ENCODE assay signal across 8 cellular contexts in genomic region chr4:165215034-165215751, GRCh38. TPM values are rescaled to one million over a fixed set of nuclear protein-coding genes. Genes with fewer than 3 reads are reported as not detected.
DNase-seq lines count a peak whose midpoint lies in the region; ATAC-seq and TF ChIP-seq lines count a peak whose summit lies in the region.
"Not testable (repeated sequence)": the region's sequence is repeated elsewhere in the genome, so short reads cannot be mapped to it uniquely, and the experiment has no call there.

No MANE protein-coding gene starts in this region.

- TF ChIP-seq POLR2A in uterus (IDR thresholded peaks at IDR 0.05), result not testable (repeated sequence)

- not testable (repeated sequence) for H4K20me1 ChIP-seq in OCI-LY7 (ENCODE audit: insufficient read depth, low read length)

- not testable (repeated sequence) for H3K9me3 Mint-ChIP-seq in activated T-cell treated with anti-CD3 and anti-CD28 coated beads, Interleukin-2, amount 50 U/mL, for 24 hours

- ATAC-seq in GM18511 (IDR thresholded peaks at IDR 0.05; ENCODE audit: unreplicated experiment) (peak; percentile 68), GM21737 (IDR thresholded peaks at IDR 0.05; ENCODE audit: unreplicated experiment) (peak; percentile 41), HG03139 (IDR thresholded peaks at IDR 0.05; ENCODE audit: unreplicated experiment) (peak; percentile 42), mucosa of descending colon (peak; percentile 29)

- H3K27ac Mint-ChIP-seq in activated T-cell treated with anti-CD3 and anti-CD28 coated beads, Interleukin-2, amount 50 U/mL, for 24 hours, result peak overlapping the region; percentile 87

- H3K27ac ChIP-seq in OCI-LY7 (ENCODE audit: low read depth, low read length, poor library complexity, severe bottlenecking), result peak overlapping the region; percentile 73
- H3K27ac ChIP-seq in uterus, result peak overlapping the region; percentile 28 to 55

- peaks cover 79% of the 10 kb centered on the region for H3K4me1 Mint-ChIP-seq in activated T-cell treated with anti-CD3 and anti-CD28 coated beads, Interleukin-2, amount 50 U/mL, for 24 hours (ENCODE audit: low read depth)

- H3K36me3 ChIP-seq in OCI-LY7 (ENCODE audit: insufficient read depth, low read length), result peaks cover 12% of the 10 kb centered on the region; the same call in 1 of the 2 replicates
- not testable (repeated sequence) for H3K36me3 ChIP-seq in mucosa of descending colon (ENCODE audit: low read depth); uterus

- H3K9me2 ChIP-seq in OCI-LY7 (ENCODE audit: insufficient read depth, low read length), result not testable (repeated sequence)

- intact Hi-C loops in OCI-LY7 (cut with micrococcal nuclease; ENCODE audit: unreplicated experiment); mucosa of descending colon (cut with DNase I, micrococcal nuclease); uterus (cut with DNase I; ENCODE audit: low total_unique reads): not testable (repeated sequence)

- peaks cover 35% of the 10 kb centered on the region; the same call in 1 of the 2 replicates for H3K79me2 ChIP-seq in OCI-LY7 (ENCODE audit: insufficient read depth, low read depth, low read length)

- not testable (repeated sequence) for H3K27me3 Mint-ChIP-seq in activated T-cell treated with anti-CD3 and anti-CD28 coated beads, Interleukin-2, amount 50 U/mL, for 24 hours

- not testable (repeated sequence) for BruUV-seq in OCI-LY7 (replicated peaks; lab: Mats Ljungman, UMichigan)

- CTCF ChIA-PET in OCI-LY7 (lab: Charles Lee; ENCODE audit: unreplicated experiment), result not testable (repeated sequence)

- not testable (repeated sequence) for H2AFZ ChIP-seq in OCI-LY7 (ENCODE audit: low read length)

- not testable (repeated sequence) for H3K9me3 ChIP-seq in OCI-LY7 (ENCODE audit: low read length); mucosa of descending colon; uterus

- H3K4me1 ChIP-seq in OCI-LY7 (ENCODE audit: insufficient read depth, low read length, poor library complexity, severe bottlenecking), result peaks cover 52% of the 10 kb centered on the region
- H3K4me1 ChIP-seq in mucosa of descending colon (ENCODE audit: low read depth); uterus: not testable (repeated sequence)

- H3K36me3 Mint-ChIP-seq in activated T-cell treated with anti-CD3 and anti-CD28 coated beads, Interleukin-2, amount 50 U/mL, for 24 hours (ENCODE audit: low read depth), result peaks cover 19% of the 10 kb centered on the region

- POLR2A ChIA-PET in OCI-LY7 (lab: Charles Lee), result interaction anchor here (0.6 to 0.7 kb wide), 2 partner anchors 78 to 1208 kb away, joined by 3 read pairs; no protein-coding TSS in a partner anchor

- peak overlapping the region; percentile 59 for H3K4me3 Mint-ChIP-seq in activated T-cell treated with anti-CD3 and anti-CD28 coated beads, Interleukin-2, amount 50 U/mL, for 24 hours

- TF ChIP-seq CTCF in OCI-LY7 (conservative IDR thresholded peaks at IDR 0.05; ENCODE audit: low read length); mucosa of descending colon (IDR thresholded peaks at IDR 0.05); uterus (IDR thresholded peaks at IDR 0.05): not testable (repeated sequence)

- peak overlapping the region; percentile 60 for H3K4me2 ChIP-seq in OCI-LY7 (ENCODE audit: low read length)

- peak overlapping the region; percentile 19 for H3K4me3 ChIP-seq in OCI-LY7 (ENCODE audit: low read depth, low read length, poor library complexity, severe bottlenecking)
- not testable (repeated sequence) for H3K4me3 ChIP-seq in mucosa of descending colon, uterus

- DNase-seq in OCI-LY7 (ENCODE audit: low spot score) (peak; percentile 14), dedifferentiated amniotic fluid mesenchymal stem cell (ENCODE audit: extremely low spot score) (peak; percentile 41), uterus (peak; percentile 63 to 87)
- not testable (repeated sequence) for DNase-seq in activated T-cell treated with anti-CD3 and anti-CD28 coated beads, Interleukin-2, amount 50 U/mL, for 24 hours; mucosa of descending colon

- not testable (repeated sequence) for H3K27me3 ChIP-seq in uterus

RNA-seq across cellular contexts. Expression of gene KLHL2, which starts 7.8 kb away (rescaled TPM):
- total RNA-seq in OCI-LY7 (2014; rRNA removed; shearing (Covaris generic)), result 21.9 and 27.9 TPM in 2 replicates
- total RNA-seq in OCI-LY7 (2022) (33.8 and 39.6 TPM in 2 replicates), mucosa of descending colon (10 to 100 TPM; 12.9 to 19.1 (median 16.4) TPM), uterus (10 to 100 TPM in 3 of 4 donors, 1 to 10 TPM in 1; 6.1 to 68.2 (median 26.2) TPM)
